Comparison of ENCODE assay signal across 24 cellular contexts in genomic region chr13:38385152-38385891, GRCh38.
"Had no signal": no experiment of that assay in that cellular context is flagged by ENCODE, and none has a peak within 500 bp of the region (broad histone marks: within the 10 kb centered on the region; RNA-seq: fewer than 3 reads in every experiment).

No MANE protein-coding gene starts in this region.

- H3K4me3 Mint-ChIP-seq: activated B cell treated with CpG ODN at 0.5 μM for 24 hours; activated CD4-positive, alpha-beta T cell treated with anti-CD3 and anti-CD28 coated beads, Interleukin-2, amount 10 ng/mL, durations not matched to agents 24 days and 14 days; activated CD8-positive, alpha-beta T cell treated with anti-CD3 and anti-CD28 coated beads for 36 hours; activated naive CD8-positive, alpha-beta T cell treated with anti-CD3 and anti-CD28 coated beads, Interleukin-2, amount 10 ng/mL, durations not matched to agents 7 days and 5 days; brain; central memory CD8-positive, alpha-beta T cell; endodermal cell; immature natural killer cell; naive thymus-derived CD8-positive, alpha-beta T cell; stimulated activated memory B cell treated with anti-CD40 and anti-IgM and Interleukin-4, amounts not matched to agents 10 μg/mL and 1 μg/mL and 100 μg/mL, for 72 hours; T-helper 2 cell treated with Interferon-gamma antibody and Interleukin-4, amounts not matched to agents 5 μg/mL and 100 μg/mL, for 36 hours had no signal

- H3K36me3 ChIP-seq: colonic mucosa, gastrocnemius medialis, heart right ventricle, neutrophil, pancreas, thoracic aorta, upper lobe of left lung had no signal

- DNase-seq: activated B cell treated with CpG ODN at 0.5 μM for 24 hours; activated CD4-positive, alpha-beta T cell treated with anti-CD3 and anti-CD28 coated beads, Interleukin-2, amount 10 ng/mL, durations not matched to agents 24 days and 14 days; activated CD8-positive, alpha-beta T cell treated with anti-CD3 and anti-CD28 coated beads for 36 hours; activated naive CD4-positive, alpha-beta T cell treated with Interleukin-2 at 50 U/mL for 16 hours; activated naive CD8-positive, alpha-beta T cell treated with anti-CD3 and anti-CD28 coated beads, Interleukin-2, amount 10 ng/mL, durations not matched to agents 7 days and 5 days; activated T-cell treated with anti-CD3 and anti-CD28 coated beads, Interleukin-2, amount 50 U/mL, for 1 hour; colonic mucosa; endodermal cell; gastrocnemius medialis; heart right ventricle; immature natural killer cell; mesendoderm; naive thymus-derived CD8-positive, alpha-beta T cell; pancreas; stimulated activated CD4-positive, alpha-beta T cell treated with anti-CD3 and anti-CD28 coated beads, Interleukin-4, amount 100 ng/mL, for 4 hours; upper lobe of left lung had no signal

- FAIRE-seq: pancreas had no signal

- H3K36me3 Mint-ChIP-seq: brain; immature natural killer cell; naive thymus-derived CD8-positive, alpha-beta T cell; stimulated activated memory B cell treated with anti-CD40 and anti-IgM and Interleukin-4, amounts not matched to agents 10 μg/mL and 1 μg/mL and 100 μg/mL, for 72 hours had no signal

- H3K4me1 Mint-ChIP-seq: activated B cell treated with CpG ODN at 0.5 μM for 24 hours; activated CD4-positive, alpha-beta T cell treated with anti-CD3 and anti-CD28 coated beads, Interleukin-2, amount 10 ng/mL, durations not matched to agents 24 days and 14 days; central memory CD8-positive, alpha-beta T cell; immature natural killer cell; naive thymus-derived CD8-positive, alpha-beta T cell; stimulated activated memory B cell treated with anti-CD40 and anti-IgM and Interleukin-4, amounts not matched to agents 10 μg/mL and 1 μg/mL and 100 μg/mL, for 72 hours had no signal

- ATAC-seq: activated CD8-positive, alpha-beta T cell treated with anti-CD3 and anti-CD28 coated beads for 36 hours; gastrocnemius medialis; heart right ventricle; naive thymus-derived CD8-positive, alpha-beta T cell; pancreas; sciatic nerve; stimulated activated memory B cell treated with anti-CD40 and anti-IgM and Interleukin-4, amounts not matched to agents 10 μg/mL and 1 μg/mL and 100 μg/mL, for 72 hours had no signal

- H3K4me1 ChIP-seq: colonic mucosa, gastrocnemius medialis, pancreas, upper lobe of left lung had no signal

- H3K27me3 ChIP-seq: colonic mucosa, heart right ventricle, upper lobe of left lung had no signal

- H3K27ac ChIP-seq: colonic mucosa, gastrocnemius medialis, heart right ventricle, neutrophil, pancreas, thoracic aorta, upper lobe of left lung had no signal

- H3K9me3 Mint-ChIP-seq: activated B cell treated with CpG ODN at 0.5 μM for 24 hours; activated CD4-positive, alpha-beta T cell treated with anti-CD3 and anti-CD28 coated beads, Interleukin-2, amount 10 ng/mL, durations not matched to agents 24 days and 14 days; activated naive CD8-positive, alpha-beta T cell treated with anti-CD3 and anti-CD28 coated beads, Interleukin-2, amount 10 ng/mL, durations not matched to agents 7 days and 5 days; activated T-helper 2 cell treated with anti-CD3 and anti-CD28 coated beads, Interferon-gamma antibody, Interleukin-2, Interleukin-4, amounts not matched to agents 10 μg/mL and 5 μg/mL and 100 μg/mL, durations not matched to agents 14 hours and 24 hours and 36 hours; central memory CD8-positive, alpha-beta T cell; endodermal cell; T-helper 2 cell treated with Interferon-gamma antibody and Interleukin-4, amounts not matched to agents 5 μg/mL and 100 μg/mL, for 36 hours had no signal

- H3K4me3 ChIP-seq: colonic mucosa, gastrocnemius medialis, heart right ventricle, pancreas, thoracic aorta, upper lobe of left lung had no signal

- H3K27ac Mint-ChIP-seq: activated B cell treated with CpG ODN at 0.5 μM for 24 hours; activated CD4-positive, alpha-beta T cell treated with anti-CD3 and anti-CD28 coated beads, Interleukin-2, amount 10 ng/mL, durations not matched to agents 24 days and 14 days; activated CD8-positive, alpha-beta T cell treated with anti-CD3 and anti-CD28 coated beads for 36 hours; activated naive CD8-positive, alpha-beta T cell treated with anti-CD3 and anti-CD28 coated beads, Interleukin-2, amount 10 ng/mL, durations not matched to agents 7 days and 5 days; activated T-helper 2 cell treated with anti-CD3 and anti-CD28 coated beads, Interferon-gamma antibody, Interleukin-2, Interleukin-4, amounts not matched to agents 10 μg/mL and 5 μg/mL and 100 μg/mL, durations not matched to agents 14 hours and 24 hours and 36 hours; brain; endodermal cell; immature natural killer cell; naive thymus-derived CD8-positive, alpha-beta T cell; stimulated activated memory B cell treated with anti-CD40 and anti-IgM and Interleukin-4, amounts not matched to agents 10 μg/mL and 1 μg/mL and 100 μg/mL, for 72 hours; T-helper 2 cell treated with Interferon-gamma antibody and Interleukin-4, amounts not matched to agents 5 μg/mL and 100 μg/mL, for 36 hours had no signal

- H3K27me3 Mint-ChIP-seq: activated CD4-positive, alpha-beta T cell treated with anti-CD3 and anti-CD28 coated beads, Interleukin-2, amount 10 ng/mL, durations not matched to agents 24 days and 14 days; activated naive CD8-positive, alpha-beta T cell treated with anti-CD3 and anti-CD28 coated beads, Interleukin-2, amount 10 ng/mL, durations not matched to agents 7 days and 5 days; brain had no signal

- H3K9me3 ChIP-seq: colonic mucosa, gastrocnemius medialis, neutrophil, pancreas, thoracic aorta, upper lobe of left lung had no signal
